Comparison of ENCODE assay signal across 8 cellular contexts in genomic region chr10:50937230-50937907, GRCh38. TPM values are rescaled to one million over a fixed set of nuclear protein-coding genes. Genes with fewer than 3 reads are reported as not detected.
DNase-seq lines count a peak whose midpoint lies in the region; ATAC-seq and TF ChIP-seq lines count a peak whose summit lies in the region.

No MANE protein-coding gene starts in this region.

- no peaks in the 10 kb centered on the region for H4K20me1 ChIP-seq in DOHH2 (ENCODE audit: control insufficient read depth, insufficient read depth, low read depth, low read length)

- ATAC-seq in CD8-positive, alpha-beta T cell = no peak
- ATAC-seq in HG02981 (IDR thresholded peaks at IDR 0.05; ENCODE audit: unreplicated experiment) = no peak

- intact Hi-C loops in colonic mucosa (cut with DNase I) = no loop called here
- intact Hi-C loops in CD8-positive, alpha-beta T cell (cut with DNase I, micrococcal nuclease) = no loop called here

- TF ChIP-seq CTCF in DOHH2 (IDR thresholded peaks at IDR 0.05; ENCODE audit: low read depth, low read length, poor library complexity, severe bottlenecking) (peak; percentile 54), colonic mucosa (IDR thresholded peaks at IDR 0.05) (no peak), mesothelial cell of epicardium (IDR thresholded peaks at IDR 0.05; ENCODE audit: unreplicated experiment) (peak; percentile 30)
- no peak for TF ChIP-seq CTCF in CD8-positive, alpha-beta T cell (IDR thresholded peaks at IDR 0.05)

- H3K36me3 ChIP-seq in DOHH2 (ENCODE audit: control insufficient read depth, low read length) (no peaks in the 10 kb centered on the region), colonic mucosa (no peaks in the 10 kb centered on the region)
- H3K36me3 ChIP-seq in CD8-positive, alpha-beta T cell (ENCODE audit: insufficient read depth, low read length) = no peaks in the 10 kb centered on the region

- no peaks in the 10 kb centered on the region for H3K4me1 ChIP-seq in DOHH2 (ENCODE audit: control insufficient read depth, low read length)
- no peaks in the 10 kb centered on the region for H3K4me1 ChIP-seq in colonic mucosa
- no peaks in the 10 kb centered on the region for H3K4me1 ChIP-seq in CD8-positive, alpha-beta T cell (ENCODE audit: insufficient read depth, low read length)

- POLR2A ChIA-PET in CD8-positive, alpha-beta T cell (lab: Charles Lee) = no interaction called here

- peaks cover 7% of the 10 kb centered on the region; the same call in 1 of the 2 replicates for H3K27me3 ChIP-seq in DOHH2 (ENCODE audit: control insufficient read depth, low read length)
- no peaks in the 10 kb centered on the region for H3K27me3 ChIP-seq in colonic mucosa
- no peaks in the 10 kb centered on the region for H3K27me3 ChIP-seq in CD8-positive, alpha-beta T cell (ENCODE audit: insufficient read depth, low read length)

- H3K27ac Mint-ChIP-seq in mesothelial cell of epicardium = no peak overlapping the region
- H3K27ac Mint-ChIP-seq in CD8-positive, alpha-beta T cell = no peak overlapping the region

- H3K4me3 ChIP-seq in DOHH2 (ENCODE audit: low read length) (no peak overlapping the region), colonic mucosa (no peak overlapping the region)
- H3K4me3 ChIP-seq in CD8-positive, alpha-beta T cell (ENCODE audit: low read depth, low read length) = no peak overlapping the region

- no peak overlapping the region for H3K27ac ChIP-seq in DOHH2 (ENCODE audit: low read depth, low read length)
- H3K27ac ChIP-seq in colonic mucosa = no peak overlapping the region
- H3K27ac ChIP-seq in CD8-positive, alpha-beta T cell (ENCODE audit: low read depth, low read length) = no peak overlapping the region

- H3K9me3 ChIP-seq in DOHH2 (ENCODE audit: control insufficient read depth, insufficient read depth, low read length) (no peaks in the 10 kb centered on the region), colonic mucosa (no peaks in the 10 kb centered on the region)
- H3K9me3 ChIP-seq in CD8-positive, alpha-beta T cell (ENCODE audit: low read length) = no peaks in the 10 kb centered on the region

- no peak overlapping the region for H3K9ac ChIP-seq in colonic mucosa (ENCODE audit: low read depth in 2 of 2, low read length in 2 of 2)

- H3K4me2 ChIP-seq in DOHH2 (ENCODE audit: low read length) = no peak overlapping the region

- H3K9me2 ChIP-seq in DOHH2 (replicated peaks; ENCODE audit: control insufficient read depth, low read length) = no peaks in the 10 kb centered on the region

- no peaks in the 10 kb centered on the region for H3K79me2 ChIP-seq in DOHH2 (ENCODE audit: control insufficient read depth, low read length)

- no peaks in the 10 kb centered on the region for H3K36me3 Mint-ChIP-seq in mesothelial cell of epicardium
- no peaks in the 10 kb centered on the region for H3K36me3 Mint-ChIP-seq in CD8-positive, alpha-beta T cell

- H3K9me3 Mint-ChIP-seq in mesothelial cell of epicardium = no peaks in the 10 kb centered on the region
- no peaks in the 10 kb centered on the region for H3K9me3 Mint-ChIP-seq in CD8-positive, alpha-beta T cell

- CTCF ChIA-PET in CD8-positive, alpha-beta T cell (lab: Charles Lee) = no interaction called here

- H3F3A ChIP-seq in DOHH2 (ENCODE audit: control insufficient read depth, insufficient read depth) = no peaks in the 10 kb centered on the region

- peaks cover 13% of the 10 kb centered on the region for H3K4me1 Mint-ChIP-seq in mesothelial cell of epicardium
- no peaks in the 10 kb centered on the region for H3K4me1 Mint-ChIP-seq in CD8-positive, alpha-beta T cell (ENCODE audit: low read depth)

- peak; percentile 40 for DNase-seq in M059J (ENCODE audit: low read depth)
- DNase-seq in colonic mucosa = peak; percentile 25
- no peak for DNase-seq in mesothelial cell of epicardium (ENCODE audit: low spot score in 2 of 2, unreplicated experiment in 2 of 2)
- no peak for DNase-seq in NCI-H774 (lab: John Stamatoyannopoulos, UW)
- DNase-seq in activated CD4-positive, alpha-beta T cell treated with anti-CD3 and anti-CD28 coated beads for 4 hours = no peak
- no peak for DNase-seq in CD8-positive, alpha-beta T cell

- no peak overlapping the region for H3K4me3 Mint-ChIP-seq in mesothelial cell of epicardium
- no peak overlapping the region for H3K4me3 Mint-ChIP-seq in CD8-positive, alpha-beta T cell

- peaks cover 54% of the 10 kb centered on the region for H3K27me3 Mint-ChIP-seq in mesothelial cell of epicardium (ENCODE audit: low read depth)
- peaks cover 9% of the 10 kb centered on the region for H3K27me3 Mint-ChIP-seq in CD8-positive, alpha-beta T cell (ENCODE audit: low read depth)

RNA-seq across cellular contexts. Expression of gene A1CF, which starts 51.9 kb away (rescaled TPM):
- total RNA-seq in M059J (2014; rRNA removed; shearing (Covaris generic)) = not detected in 2 replicates
- 10 to 100 TPM; 38.9 to 64.3 TPM for total RNA-seq in colonic mucosa
- total RNA-seq in mesothelial cell of epicardium = 0.07 to 0.20 TPM in 2 of 3 replicates, not detected in the other
- not detected for total RNA-seq in CD8-positive, alpha-beta T cell

Comparison
In these comparisons a context has a peak if more than half of its experiments do, and no peak if none do; other contexts are left out.
1. CTCF ChIP-seq: peak in DOHH2 (single experiment) and mesothelial cell of epicardium (single experiment); none in colonic mucosa (single experiment) and CD8-positive, alpha-beta T cell (single experiment).
2. DNase-seq: peak in M059J (single experiment) and colonic mucosa (single experiment); none in mesothelial cell of epicardium (0 of 2), NCI-H774 (single experiment), activated CD4-positive, alpha-beta T cell treated with anti-CD3 and anti-CD28 coated beads for 4 hours (0 of 2) and CD8-positive, alpha-beta T cell (0 of 7).
3. RNA of gene A1CF, which starts 51.9 kb away (total RNA-seq): 38.9 to 64.3 TPM in colonic mucosa; not detected in M059J, 0.07 to 0.20 TPM in mesothelial cell of epicardium and not detected in CD8-positive, alpha-beta T cell; every median in the first group is over 10 times any median in the second.